11 cellular contexts compared by ENCODE assay signal in the genomic region with DNA sequence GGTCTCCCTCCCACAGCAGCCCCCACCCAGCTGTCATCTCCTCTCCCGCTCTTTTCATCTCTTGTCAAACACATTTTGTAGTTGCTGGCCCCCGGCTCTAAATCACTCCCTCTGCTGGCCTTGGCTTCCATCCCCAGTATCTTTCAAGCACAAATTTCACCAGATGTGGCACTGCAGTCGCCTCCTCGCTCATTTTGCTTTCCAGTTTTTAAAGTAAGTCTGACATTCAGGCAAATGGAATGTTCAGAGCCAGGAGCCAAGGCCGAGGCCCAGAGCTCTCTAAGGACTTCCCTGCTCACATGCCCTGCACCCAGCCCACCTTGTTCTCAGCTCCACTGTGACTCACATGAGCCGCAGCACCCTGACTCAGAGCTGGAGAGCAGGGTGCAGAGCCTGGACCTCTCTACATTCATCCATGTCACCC.
DNase-seq lines count a peak whose midpoint lies in the region; ATAC-seq and TF ChIP-seq lines count a peak whose summit lies in the region.
"Had no signal": no experiment of that assay in that cellular context is flagged by ENCODE, and none has a peak within 500 bp of the region (broad histone marks: within the 10 kb centered on the region; RNA-seq: fewer than 3 reads in every experiment).

No MANE protein-coding gene starts in this region.

- no peaks in the 10 kb centered on the region; the same call in 1 of the 2 replicates for H3K9me3 Mint-ChIP-seq in WTC11
- H3K9me3 Mint-ChIP-seq in stimulated activated naive CD8-positive, alpha-beta T cell treated with anti-CD3 and anti-CD28 coated beads, Interleukin-15, amount 100 ng/mL, for 72 hours, result no peaks in the 10 kb centered on the region
- no peaks in the 10 kb centered on the region for H3K9me3 Mint-ChIP-seq in progenitor cell of endocrine pancreas (ENCODE audit: low read depth)
- H3K9me3 Mint-ChIP-seq: activated B cell treated with CpG ODN at 0.5 μM for 24 hours, memory B cell had no signal

- H3K27me3 Mint-ChIP-seq in WTC11 (ENCODE audit: low read depth) (no peaks in the 10 kb centered on the region), progenitor cell of endocrine pancreas (peaks cover 21% of the 10 kb centered on the region)
- H3K27me3 Mint-ChIP-seq in stimulated activated naive CD8-positive, alpha-beta T cell treated with anti-CD3 and anti-CD28 coated beads, Interleukin-15, amount 100 ng/mL, for 72 hours, result peaks cover under 1% of the 10 kb centered on the region
- H3K27me3 Mint-ChIP-seq: activated B cell treated with CpG ODN at 0.5 μM for 24 hours, memory B cell had no signal

- H3K36me3 Mint-ChIP-seq in WTC11, result 0 out of 2 replicates have a peak, but pooled peaks cover 3% of the 10 kb centered on the region
- H3K36me3 Mint-ChIP-seq in progenitor cell of endocrine pancreas (ENCODE audit: insufficient read depth), result no peaks in the 10 kb centered on the region
- H3K36me3 Mint-ChIP-seq: memory B cell had no signal

- intact Hi-C loops in left cardiac atrium (cut with DNase I), result no loop called here

- CTCF ChIA-PET in WTC11 (lab: Charles Lee), result interaction anchor here (0.5 to 2.3 kb wide), 12 partner anchors 9 to 353 kb away, joined by 3 to 15 read pairs (median 4); no protein-coding TSS in a partner anchor

- H3K4me1 Mint-ChIP-seq in WTC11, result peaks cover 27% of the 10 kb centered on the region
- no peaks in the 10 kb centered on the region for H3K4me1 Mint-ChIP-seq in stimulated activated naive CD8-positive, alpha-beta T cell treated with anti-CD3 and anti-CD28 coated beads, Interleukin-15, amount 100 ng/mL, for 72 hours
- no peaks in the 10 kb centered on the region for H3K4me1 Mint-ChIP-seq in progenitor cell of endocrine pancreas (ENCODE audit: low read depth)
- H3K4me1 Mint-ChIP-seq: activated B cell treated with CpG ODN at 0.5 μM for 24 hours, memory B cell had no signal

- H3K4me3 Mint-ChIP-seq in WTC11 (no peak overlapping the region), progenitor cell of endocrine pancreas (ENCODE audit: low read depth) (no peak overlapping the region)
- no peak overlapping the region for H3K4me3 Mint-ChIP-seq in stimulated activated naive CD8-positive, alpha-beta T cell treated with anti-CD3 and anti-CD28 coated beads, Interleukin-15, amount 100 ng/mL, for 72 hours
- H3K4me3 Mint-ChIP-seq: activated B cell treated with CpG ODN at 0.5 μM for 24 hours, memory B cell had no signal

- TF ChIP-seq CTCF in WTC11 (IDR thresholded peaks at IDR 0.05) (no peak), progenitor cell of endocrine pancreas (IDR thresholded peaks at IDR 0.05; ENCODE audit: unreplicated experiment) (no peak)

- DNase-seq in activated T-cell treated with anti-CD3 and anti-CD28 coated beads, Interleukin-2, amount 50 U/mL, for 48 hours, result peak; percentile 24 to 33
- DNase-seq in activated T-cell treated with anti-CD3 and anti-CD28 coated beads, Interleukin-2, amount 50 U/mL, for 1 hour, result no peak
- DNase-seq in WTC11 (ENCODE audit: low spot score) (no peak), left cardiac atrium (peak; percentile 46), NOMO-1 treated with dmso at 0.1 percent for 144 hours (lab: John Stamatoyannopoulos, UW; ENCODE audit: unreplicated experiment) (no peak), progenitor cell of endocrine pancreas (ENCODE audit: low spot score, unreplicated experiment) (no peak)
- DNase-seq in stimulated activated naive CD8-positive, alpha-beta T cell treated with anti-CD3 and anti-CD28 coated beads, Interleukin-15, amount 100 ng/mL, for 72 hours, result no peak
- no peak for DNase-seq in activated CD4-positive, CD25-positive, alpha-beta regulatory T cell (lab: John Stamatoyannopoulos, UW)
- DNase-seq: activated B cell treated with CpG ODN at 0.5 μM for 24 hours, NCI-H1930 had no signal

- ATAC-seq in WTC11 (peak; percentile 20; the same call in 1 of the 2 replicates), left cardiac atrium (peak; percentile 35 to 88)
- ATAC-seq in stimulated activated naive CD8-positive, alpha-beta T cell treated with anti-CD3 and anti-CD28 coated beads, Interleukin-15, amount 100 ng/mL, for 72 hours, result peak; percentile 31

- H3K27ac Mint-ChIP-seq in WTC11 (no peak overlapping the region), progenitor cell of endocrine pancreas (no peak overlapping the region)
- no peak overlapping the region for H3K27ac Mint-ChIP-seq in stimulated activated naive CD8-positive, alpha-beta T cell treated with anti-CD3 and anti-CD28 coated beads, Interleukin-15, amount 100 ng/mL, for 72 hours
- H3K27ac Mint-ChIP-seq: activated B cell treated with CpG ODN at 0.5 μM for 24 hours, memory B cell had no signal

- POLR2A ChIA-PET in WTC11 (lab: Charles Lee), result no interaction called here

TF ChIP-seq in WTC11, 78 proteins besides CTCF, POLR2A, EP300 and RAD21 (continues in another document):
- no peak for TF ChIP-seq ZNF423 (CRISPR knock-in tag; IDR thresholded peaks at IDR 0.05)
- TF ChIP-seq, protein P1, sequence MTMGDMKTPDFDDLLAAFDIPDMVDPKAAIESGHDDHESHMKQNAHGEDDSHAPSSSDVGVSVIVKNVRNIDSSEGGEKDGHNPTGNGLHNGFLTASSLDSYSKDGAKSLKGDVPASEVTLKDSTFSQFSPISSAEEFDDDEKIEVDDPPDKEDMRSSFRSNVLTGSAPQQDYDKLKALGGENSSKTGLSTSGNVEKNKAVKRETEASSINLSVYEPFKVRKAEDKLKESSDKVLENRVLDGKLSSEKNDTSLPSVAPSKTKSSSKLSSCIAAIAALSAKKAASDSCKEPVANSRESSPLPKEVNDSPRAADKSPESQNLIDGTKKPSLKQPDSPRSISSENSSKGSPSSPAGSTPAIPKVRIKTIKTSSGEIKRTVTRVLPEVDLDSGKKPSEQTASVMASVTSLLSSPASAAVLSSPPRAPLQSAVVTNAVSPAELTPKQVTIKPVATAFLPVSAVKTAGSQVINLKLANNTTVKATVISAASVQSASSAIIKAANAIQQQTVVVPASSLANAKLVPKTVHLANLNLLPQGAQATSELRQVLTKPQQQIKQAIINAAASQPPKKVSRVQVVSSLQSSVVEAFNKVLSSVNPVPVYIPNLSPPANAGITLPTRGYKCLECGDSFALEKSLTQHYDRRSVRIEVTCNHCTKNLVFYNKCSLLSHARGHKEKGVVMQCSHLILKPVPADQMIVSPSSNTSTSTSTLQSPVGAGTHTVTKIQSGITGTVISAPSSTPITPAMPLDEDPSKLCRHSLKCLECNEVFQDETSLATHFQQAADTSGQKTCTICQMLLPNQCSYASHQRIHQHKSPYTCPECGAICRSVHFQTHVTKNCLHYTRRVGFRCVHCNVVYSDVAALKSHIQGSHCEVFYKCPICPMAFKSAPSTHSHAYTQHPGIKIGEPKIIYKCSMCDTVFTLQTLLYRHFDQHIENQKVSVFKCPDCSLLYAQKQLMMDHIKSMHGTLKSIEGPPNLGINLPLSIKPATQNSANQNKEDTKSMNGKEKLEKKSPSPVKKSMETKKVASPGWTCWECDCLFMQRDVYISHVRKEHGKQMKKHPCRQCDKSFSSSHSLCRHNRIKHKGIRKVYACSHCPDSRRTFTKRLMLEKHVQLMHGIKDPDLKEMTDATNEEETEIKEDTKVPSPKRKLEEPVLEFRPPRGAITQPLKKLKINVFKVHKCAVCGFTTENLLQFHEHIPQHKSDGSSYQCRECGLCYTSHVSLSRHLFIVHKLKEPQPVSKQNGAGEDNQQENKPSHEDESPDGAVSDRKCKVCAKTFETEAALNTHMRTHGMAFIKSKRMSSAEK (CRISPR knock-in tag; IDR thresholded peaks at IDR 0.05; ENCODE audit: borderline replicate concordance), result no peak
- TF ChIP-seq, protein P2, sequence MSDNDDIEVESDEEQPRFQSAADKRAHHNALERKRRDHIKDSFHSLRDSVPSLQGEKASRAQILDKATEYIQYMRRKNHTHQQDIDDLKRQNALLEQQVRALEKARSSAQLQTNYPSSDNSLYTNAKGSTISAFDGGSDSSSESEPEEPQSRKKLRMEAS (CRISPR knock-in tag; IDR thresholded peaks at IDR 0.05), result no peak
- TF ChIP-seq ZNF671 (CRISPR knock-in tag; IDR thresholded peaks at IDR 0.05), result no peak
- no peak for TF ChIP-seq FOXP1 (CRISPR knock-in tag; IDR thresholded peaks at IDR 0.05; ENCODE audit: borderline replicate concordance)
- TF ChIP-seq TCF7 (CRISPR knock-in tag; IDR thresholded peaks at IDR 0.05; ENCODE audit: low read depth), result no peak
- TF ChIP-seq, protein P3, sequence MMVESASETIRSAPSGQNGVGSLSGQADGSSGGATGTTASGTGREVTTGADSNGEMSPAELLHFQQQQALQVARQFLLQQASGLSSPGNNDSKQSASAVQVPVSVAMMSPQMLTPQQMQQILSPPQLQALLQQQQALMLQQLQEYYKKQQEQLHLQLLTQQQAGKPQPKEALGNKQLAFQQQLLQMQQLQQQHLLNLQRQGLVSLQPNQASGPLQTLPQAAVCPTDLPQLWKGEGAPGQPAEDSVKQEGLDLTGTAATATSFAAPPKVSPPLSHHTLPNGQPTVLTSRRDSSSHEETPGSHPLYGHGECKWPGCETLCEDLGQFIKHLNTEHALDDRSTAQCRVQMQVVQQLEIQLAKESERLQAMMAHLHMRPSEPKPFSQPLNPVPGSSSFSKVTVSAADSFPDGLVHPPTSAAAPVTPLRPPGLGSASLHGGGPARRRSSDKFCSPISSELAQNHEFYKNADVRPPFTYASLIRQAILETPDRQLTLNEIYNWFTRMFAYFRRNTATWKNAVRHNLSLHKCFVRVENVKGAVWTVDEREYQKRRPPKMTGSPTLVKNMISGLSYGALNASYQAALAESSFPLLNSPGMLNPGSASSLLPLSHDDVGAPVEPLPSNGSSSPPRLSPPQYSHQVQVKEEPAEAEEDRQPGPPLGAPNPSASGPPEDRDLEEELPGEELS (CRISPR knock-in tag; IDR thresholded peaks at IDR 0.05), result no peak
- TF ChIP-seq, protein P4, sequence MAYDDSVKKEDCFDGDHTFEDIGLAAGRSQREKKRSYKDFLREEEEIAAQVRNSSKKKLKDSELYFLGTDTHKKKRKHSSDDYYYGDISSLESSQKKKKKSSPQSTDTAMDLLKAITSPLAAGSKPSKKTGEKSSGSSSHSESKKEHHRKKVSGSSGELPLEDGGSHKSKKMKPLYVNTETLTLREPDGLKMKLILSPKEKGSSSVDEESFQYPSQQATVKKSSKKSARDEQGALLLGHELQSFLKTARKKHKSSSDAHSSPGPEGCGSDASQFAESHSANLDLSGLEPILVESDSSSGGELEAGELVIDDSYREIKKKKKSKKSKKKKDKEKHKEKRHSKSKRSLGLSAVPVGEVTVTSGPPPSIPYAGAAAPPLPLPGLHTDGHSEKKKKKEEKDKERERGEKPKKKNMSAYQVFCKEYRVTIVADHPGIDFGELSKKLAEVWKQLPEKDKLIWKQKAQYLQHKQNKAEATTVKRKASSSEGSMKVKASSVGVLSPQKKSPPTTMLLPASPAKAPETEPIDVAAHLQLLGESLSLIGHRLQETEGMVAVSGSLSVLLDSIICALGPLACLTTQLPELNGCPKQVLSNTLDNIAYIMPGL (CRISPR knock-in tag; IDR thresholded peaks at IDR 0.05), result no peak

Comparison
In these comparisons a context has a peak if more than half of its experiments do, and no peak if none do; other contexts are left out.
1. DNase-seq: peak in activated T-cell treated with anti-CD3 and anti-CD28 coated beads, Interleukin-2, amount 50 U/mL, for 48 hours (2 of 2) and left cardiac atrium (single experiment); none in activated T-cell treated with anti-CD3 and anti-CD28 coated beads, Interleukin-2, amount 50 U/mL, for 1 hour (single experiment), WTC11 (single experiment), stimulated activated naive CD8-positive, alpha-beta T cell treated with anti-CD3 and anti-CD28 coated beads, Interleukin-15, amount 100 ng/mL, for 72 hours (0 of 2), NOMO-1 treated with dmso at 0.1 percent for 144 hours (single experiment), activated CD4-positive, CD25-positive, alpha-beta regulatory T cell (0 of 4) and progenitor cell of endocrine pancreas (single experiment).
2. Peak in every context shown above with its lines, with median percentiles within 50 percentile points of each other: ATAC-seq.